26 cellular contexts compared by ENCODE assay signal in genomic region chr16:85239871-85240270, GRCh38.
"Had no signal": no experiment of that assay in that cellular context is flagged by ENCODE, and none has a peak within 500 bp of the region (broad histone marks: within the 10 kb centered on the region; RNA-seq: fewer than 3 reads in every experiment).

No MANE protein-coding gene starts in this region.

- H3K27me3 ChIP-seq: esophagus muscularis mucosa, gastroesophageal sphincter, pancreas had no signal

- H3K4me3 Mint-ChIP-seq: natural killer cell; neural crest cell; stimulated activated naive CD8-positive, alpha-beta T cell treated with anti-CD3 and anti-CD28 coated beads, Interleukin-15, amount 100 ng/mL, for 72 hours had no signal

- H3K4me1 ChIP-seq: foreskin keratinocyte had no signal

- H3K27ac ChIP-seq: coronary artery, foreskin keratinocyte, heart right ventricle, left lung, neutrophil, pancreas, suprapubic skin, transverse colon had no signal

- H3K9me3 ChIP-seq: esophagus muscularis mucosa, gastroesophageal sphincter, heart right ventricle, left lung, neutrophil, pancreas, suprapubic skin, transverse colon had no signal

- H3K36me3 ChIP-seq: esophagus muscularis mucosa, gastroesophageal sphincter, heart right ventricle, left lung, neutrophil, pancreas, suprapubic skin, transverse colon had no signal

- H3K4me3 ChIP-seq: coronary artery, esophagus muscularis mucosa, gastroesophageal sphincter, heart right ventricle, left lung, pancreas, smooth muscle cell, suprapubic skin, transverse colon had no signal

- H3K27ac Mint-ChIP-seq: natural killer cell; stimulated activated naive CD8-positive, alpha-beta T cell treated with anti-CD3 and anti-CD28 coated beads, Interleukin-15, amount 100 ng/mL, for 72 hours had no signal

- DNase-seq: dermis blood vessel endothelial cell; effector memory CD4-positive, alpha-beta T cell; foreskin keratinocyte; heart right ventricle; hippocampal formation; left cardiac atrium; left lung; natural killer cell; pancreas; stimulated activated CD4-positive, alpha-beta T cell treated with anti-CD3 and anti-CD28 coated beads, Interleukin-12 subunit alpha, Interleukin-12 subunit beta, amount 100 ng/mL, for 4 hours; stimulated activated CD4-positive, alpha-beta T cell treated with anti-CD3 and anti-CD28 coated beads, Interleukin-1b, Interleukin-23, amount 100 ng/mL, for 48 hours; stimulated activated CD4-positive, alpha-beta T cell treated with anti-CD3 and anti-CD28 coated beads, Interleukin-4, amount 100 ng/mL, for 1 hour; stimulated activated CD8-positive, alpha-beta memory T cell treated with anti-CD3 and anti-CD28 coated beads, Interleukin-4, amount 100 ng/mL, for 48 hours; stimulated activated naive CD4-positive, alpha-beta T cell; stimulated activated naive CD8-positive, alpha-beta T cell treated with anti-CD3 and anti-CD28 coated beads, Interleukin-15, amount 100 ng/mL, for 72 hours; transverse colon had no signal

- ATAC-seq: foreskin keratinocyte; gastroesophageal sphincter; heart right ventricle; left cardiac atrium; left lung; natural killer cell; pancreas; sciatic nerve; stimulated activated naive CD8-positive, alpha-beta T cell treated with anti-CD3 and anti-CD28 coated beads, Interleukin-15, amount 100 ng/mL, for 72 hours had no signal

- H3K4me2 ChIP-seq: smooth muscle cell had no signal

- H3K36me3 Mint-ChIP-seq: natural killer cell had no signal

- FAIRE-seq: endothelial cell of umbilical vein, islet of Langerhans, pancreas had no signal

- H3K9me3 Mint-ChIP-seq: natural killer cell; neural crest cell; stimulated activated naive CD8-positive, alpha-beta T cell treated with anti-CD3 and anti-CD28 coated beads, Interleukin-15, amount 100 ng/mL, for 72 hours had no signal
